Comparison of ENCODE assay signal across 1 cellular context in genomic region chr12:96489392-96490056, GRCh38.
A peak's percentile ranks its signal among the peaks of the same experiment; 100 is the strongest.
TF ChIP-seq lines count a peak whose summit lies in the region.

TSS of gene CFAP54 (plus strand) at chr12:96489577. CDS start at chr12:96489610, 33 bp downstream.

TF ChIP-seq in HepG2, 621 proteins besides CTCF, POLR2A, EP300 and RAD21 (continued from another document and continues in another):
- TF ChIP-seq ARID4A (CRISPR knock-in tag; IDR thresholded peaks at IDR 0.05; ENCODE audit: borderline replicate concordance): peak; percentile 95
- TF ChIP-seq ZNF350 (CRISPR knock-in tag; IDR thresholded peaks at IDR 0.05; ENCODE audit: borderline replicate concordance, low read depth): peak; percentile 59
- 0 out of 2 replicates have a peak, but pooled peaks have one; percentile 19 for TF ChIP-seq ZBTB7B (CRISPR knock-in tag; IDR thresholded peaks at IDR 0.05)
- peak; percentile 89; the same call in 1 of the 2 replicates for TF ChIP-seq KDM2A (CRISPR knock-in tag; IDR thresholded peaks at IDR 0.05; ENCODE audit: borderline replicate concordance, low read depth)
- TF ChIP-seq NFKB2 (CRISPR knock-in tag; IDR thresholded peaks at IDR 0.05; ENCODE audit: borderline replicate concordance): 0 out of 2 replicates have a peak, but pooled peaks have one; percentile 51
- TF ChIP-seq IKZF4 (CRISPR knock-in tag; IDR thresholded peaks at IDR 0.05; ENCODE audit: borderline replicate concordance, low read depth, not compliant biosample characterization): no peak
- no peak for TF ChIP-seq TCF12 (IDR thresholded peaks at IDR 0.05)
- TF ChIP-seq TCF12 (CRISPR knock-in tag; IDR thresholded peaks at IDR 0.05): no peak
- TF ChIP-seq EED (CRISPR knock-in tag; IDR thresholded peaks at IDR 0.05): peak; percentile 83; the same call in 1 of the 2 replicates
- TF ChIP-seq ZBTB26 (CRISPR knock-in tag; IDR thresholded peaks at IDR 0.05; ENCODE audit: borderline replicate concordance): peak; percentile 58; the same call in 1 of the 2 replicates
- TF ChIP-seq KDM4B (CRISPR knock-in tag; IDR thresholded peaks at IDR 0.05): 0 out of 2 replicates have a peak, but pooled peaks have one; percentile 82
- peak; percentile 79; the same call in 1 of the 2 replicates for TF ChIP-seq KDM5B (CRISPR knock-in tag; IDR thresholded peaks at IDR 0.05; ENCODE audit: borderline replicate concordance)
- peak; percentile 45; the same call in 1 of the 2 replicates for TF ChIP-seq MEF2D (CRISPR knock-in tag; IDR thresholded peaks at IDR 0.05)
- TF ChIP-seq IRF2 (CRISPR knock-in tag; IDR thresholded peaks at IDR 0.05): peak; percentile 58; the same call in 1 of the 2 replicates
- TF ChIP-seq PCBP1 (IDR thresholded peaks at IDR 0.05; ENCODE audit: borderline replicate concordance, low read depth, low read length): no peak
- peak; percentile 33; the same call in 1 of the 2 replicates for TF ChIP-seq PHF8 (CRISPR knock-in tag; IDR thresholded peaks at IDR 0.05)
- TF ChIP-seq ELF1 (CRISPR knock-in tag; IDR thresholded peaks at IDR 0.05): peak; percentile 26; the same call in 1 of the 2 replicates
- TF ChIP-seq ZBTB38 (CRISPR knock-in tag; IDR thresholded peaks at IDR 0.05): no peak; the same call in 1 of the 2 replicates
- TF ChIP-seq EHMT2 (IDR thresholded peaks at IDR 0.05; ENCODE audit: borderline replicate concordance, low read depth, low read length): no peak
- no peak for TF ChIP-seq MAFK (conservative IDR thresholded peaks at IDR 0.05 in 1 of 2, IDR thresholded peaks at IDR 0.05 in 1 of 2; ENCODE audit: low read length in 2 of 2)
- TF ChIP-seq RBM39 (IDR thresholded peaks at IDR 0.05; ENCODE audit: low read depth, low read length, poor library complexity, severe bottlenecking): peak; percentile 74
- TF ChIP-seq FOXA1 (IDR thresholded peaks at IDR 0.05): no peak
- TF ChIP-seq FOXA1 (CRISPR knock-in tag; IDR thresholded peaks at IDR 0.05): peak; percentile 90
- no peak for TF ChIP-seq PATZ1 (CRISPR knock-in tag; IDR thresholded peaks at IDR 0.05)
- 0 out of 2 replicates have a peak, but pooled peaks have one; percentile 54 for TF ChIP-seq ZNF614 (CRISPR knock-in tag; IDR thresholded peaks at IDR 0.05; ENCODE audit: borderline replicate concordance)
- 0 out of 2 replicates have a peak, but pooled peaks have one; percentile 28 for TF ChIP-seq ZNF639 (CRISPR knock-in tag; conservative IDR thresholded peaks at IDR 0.05)
- 0 out of 2 replicates have a peak, but pooled peaks have one; percentile 54 for TF ChIP-seq THRA (CRISPR knock-in tag; IDR thresholded peaks at IDR 0.05; ENCODE audit: borderline replicate concordance)
- peak; percentile 62; the same call in 1 of the 2 replicates for TF ChIP-seq ZNF205 (CRISPR knock-in tag; IDR thresholded peaks at IDR 0.05)
- TF ChIP-seq RFX5 (IDR thresholded peaks at IDR 0.05; ENCODE audit: low read depth, low read length): peak; percentile 40; the same call in 1 of the 2 replicates
- peak; percentile 59; the same call in 1 of the 2 replicates for TF ChIP-seq ZNF574 (CRISPR knock-in tag; IDR thresholded peaks at IDR 0.05)
- peak; percentile 96 for TF ChIP-seq SAP130 (CRISPR knock-in tag; IDR thresholded peaks at IDR 0.05; ENCODE audit: low read depth)
- TF ChIP-seq E2F1 (CRISPR knock-in tag; IDR thresholded peaks at IDR 0.05): peak; percentile 66; the same call in 1 of the 2 replicates
- TF ChIP-seq SOX13 (IDR thresholded peaks at IDR 0.05): no peak
- TF ChIP-seq SOX13 (CRISPR knock-in tag; conservative IDR thresholded peaks at IDR 0.05 in 1 of 2, IDR thresholded peaks at IDR 0.05 in 1 of 2): 0 out of 4 replicates have a peak, but pooled peaks of 1 of the 2 experiments have one; percentile 28
- TF ChIP-seq GABPB1 (CRISPR knock-in tag; IDR thresholded peaks at IDR 0.05): peak; percentile 61; the same call in 1 of the 2 replicates
- peak; percentile 28; the same call in 1 of the 2 replicates for TF ChIP-seq KMT2B (CRISPR knock-in tag; IDR thresholded peaks at IDR 0.05)
- TF ChIP-seq FOXK1 (CRISPR knock-in tag; IDR thresholded peaks at IDR 0.05; ENCODE audit: borderline replicate concordance, low read depth): peak; percentile 75; the same call in 1 of the 2 replicates
- TF ChIP-seq ZNF281 (CRISPR knock-in tag; IDR thresholded peaks at IDR 0.05; ENCODE audit: borderline replicate concordance): 0 out of 2 replicates have a peak, but pooled peaks have one; percentile 13
- peak; percentile 96 for TF ChIP-seq MYNN (CRISPR knock-in tag; IDR thresholded peaks at IDR 0.05; ENCODE audit: low read depth)
- peak; percentile 94 for TF ChIP-seq YY1 (IDR thresholded peaks at IDR 0.05; ENCODE audit: insufficient read depth, insufficient replicate concordance, low read depth, low read length)
- no peak for TF ChIP-seq PCBP2 (optimal IDR thresholded peaks at IDR 0.05; ENCODE audit: low read depth, low read length, poor library complexity, severe bottlenecking)
